Comparison of ENCODE assay signal across 13 cellular contexts in the genomic region with DNA sequence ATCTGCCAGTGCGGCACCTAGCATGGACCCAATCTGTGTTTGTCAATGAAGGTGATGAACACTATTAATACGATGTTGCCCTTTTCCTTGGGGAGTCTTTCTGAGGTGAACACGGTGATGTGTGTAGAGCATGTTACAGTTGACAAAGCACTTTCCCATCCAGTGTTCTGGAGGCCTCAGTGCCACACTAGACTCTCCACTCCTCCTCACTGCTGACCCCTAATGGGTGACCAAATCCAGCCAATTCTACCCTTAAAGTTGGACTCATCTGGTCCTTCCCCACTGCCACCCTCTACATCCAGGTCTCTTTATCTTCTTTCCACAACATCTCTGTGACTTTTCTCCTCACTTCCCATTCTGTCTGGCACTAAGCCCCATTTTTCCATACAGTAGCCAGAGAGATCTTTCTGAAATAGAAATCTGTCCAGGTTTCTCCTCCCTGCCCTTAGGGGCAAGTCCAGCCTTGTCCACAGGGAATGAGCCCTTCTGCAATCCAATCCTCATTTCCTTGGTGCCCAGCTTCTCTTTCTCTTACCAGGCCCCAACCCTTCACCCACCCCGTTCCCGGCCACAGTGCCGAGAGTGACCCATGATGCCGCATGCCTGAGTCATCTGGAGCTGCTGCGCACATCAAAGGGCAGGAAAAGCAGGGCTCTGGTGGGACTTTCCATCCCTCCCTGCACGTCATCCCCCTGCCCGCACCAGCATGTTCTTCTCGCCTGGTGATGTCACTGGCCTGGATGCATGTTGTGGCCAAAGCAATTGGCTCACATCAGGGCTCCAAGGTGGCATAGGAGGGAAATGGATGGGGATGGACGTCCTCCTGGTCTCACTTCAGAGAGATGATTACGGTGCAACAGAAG.
DNase-seq lines count a peak whose midpoint lies in the region; ATAC-seq and TF ChIP-seq lines count a peak whose summit lies in the region.
"Had no signal": no experiment of that assay in that cellular context is flagged by ENCODE, and none has a peak within 500 bp of the region (broad histone marks: within the 10 kb centered on the region; RNA-seq: fewer than 3 reads in every experiment).

No MANE protein-coding gene starts in this region.

- no peak for ATAC-seq in GM19452 (IDR thresholded peaks at IDR 0.05; ENCODE audit: unreplicated experiment)
- no peak for ATAC-seq in activated naive CD4-positive, alpha-beta T cell treated with anti-CD3 and anti-CD28 coated beads, Interleukin-2, amount 50 U/mL, for 72 hours
- ATAC-seq: gastroesophageal sphincter had no signal

- no peaks in the 10 kb centered on the region for H4K20me1 ChIP-seq in mammary epithelial cell (ENCODE audit: insufficient read depth, low read length)

- no peak overlapping the region for H4K91ac ChIP-seq in mesenchymal stem cell (ENCODE audit: low read length)

- intact Hi-C loops in mammary epithelial cell (cut with micrococcal nuclease) = loop anchor here (2.0 to 5.0 kb wide), 4 partner anchors 31 to 106 kb away; no protein-coding TSS in a partner anchor

- dilution Hi-C loops in mammary epithelial cell (cut with HindIII; ENCODE audit: low sequenced_read_pairs) = no loop called here

- no peaks in the 10 kb centered on the region for H3K36me3 ChIP-seq in mammary epithelial cell (ENCODE audit: insufficient read depth, low read length)
- no peaks in the 10 kb centered on the region for H3K36me3 ChIP-seq in mesenchymal stem cell (ENCODE audit: control insufficient read depth in 1 of 2, insufficient read depth in 2 of 2, low read depth in 1 of 2, low read length in 2 of 2)
- H3K36me3 ChIP-seq: gastroesophageal sphincter, WERI-Rb-1 had no signal

- H3K18ac ChIP-seq in mesenchymal stem cell (ENCODE audit: low read depth in 1 of 2, low read length in 2 of 2) = no peak overlapping the region

- H3K4ac ChIP-seq in mesenchymal stem cell (ENCODE audit: low read depth in 1 of 2, low read length in 2 of 2) = no peak overlapping the region

- H3K27me3 ChIP-seq in mammary epithelial cell (ENCODE audit: insufficient read depth, low read length) (no peaks in the 10 kb centered on the region), mesenchymal stem cell (ENCODE audit: control insufficient read depth in 1 of 2, insufficient read depth in 1 of 2, low read length in 2 of 2) (peaks cover 0 to 52% of the 10 kb centered on the region in 2 experiments)

- H3K79me1 ChIP-seq in mesenchymal stem cell (replicated peaks; ENCODE audit: low read length, poor library complexity, severe bottlenecking) = no peaks in the 10 kb centered on the region

- CTCF ChIA-PET in mammary epithelial cell (lab: Charles Lee; ENCODE audit: low non-redundant PET) = interaction anchor here (0.8 kb wide), 1 partner anchor 72 kb away, joined by 6 read pairs; no protein-coding TSS in a partner anchor

- no peak overlapping the region for H3K4me3 ChIP-seq in mammary epithelial cell (replicated peaks in 1 of 3; ENCODE audit: insufficient read depth in 1 of 3, low read depth in 2 of 3, low read length in 3 of 3)
- no peak overlapping the region for H3K4me3 ChIP-seq in mesenchymal stem cell (ENCODE audit: insufficient read depth in 1 of 2, low read depth in 1 of 2, low read length in 2 of 2)
- H3K4me3 ChIP-seq: gastroesophageal sphincter had no signal

- WGBS in mammary epithelial cell (ENCODE audit: low coverage, missing lambda C conversion rate) = 31% methylated on average over 10 of the region's 13 CpGs
- 91% methylated on average over 13 of the region's 13 CpGs for WGBS in mesenchymal stem cell

- no peak overlapping the region for H3K23ac ChIP-seq in mesenchymal stem cell (ENCODE audit: low read length in 2 of 2)

- no peaks in the 10 kb centered on the region for H3K9me3 Mint-ChIP-seq in activated naive CD4-positive, alpha-beta T cell treated with anti-CD3 and anti-CD28 coated beads, Interleukin-2, amount 50 U/mL, for 72 hours
- H3K9me3 Mint-ChIP-seq: activated T-cell treated with anti-CD3 and anti-CD28 coated beads, Interleukin-2, amount 50 U/mL, for 72 hours had no signal

- no peaks in the 10 kb centered on the region for H3K36me3 Mint-ChIP-seq in activated naive CD4-positive, alpha-beta T cell treated with anti-CD3 and anti-CD28 coated beads, Interleukin-2, amount 50 U/mL, for 72 hours

- TF ChIP-seq CTCF in mammary epithelial cell (conservative IDR thresholded peaks at IDR 0.05 in 1 of 2, IDR thresholded peaks at IDR 0.05 in 1 of 2; ENCODE audit: extremely low read depth in 1 of 2, insufficient read depth in 1 of 2, low read depth in 1 of 2, low read length in 2 of 2) = no peak

- BruUV-seq in mammary epithelial cell (replicated peaks; lab: Mats Ljungman, UMichigan) = TSS peak; percentile 92

- peaks cover 40% of the 10 kb centered on the region for H3K4me1 ChIP-seq in mammary epithelial cell (ENCODE audit: insufficient read depth, low read length)
- H3K4me1 ChIP-seq in mesenchymal stem cell (ENCODE audit: control insufficient read depth, insufficient read depth, low read depth, low read length) = peaks cover 7% of the 10 kb centered on the region
- H3K4me1 ChIP-seq: gastroesophageal sphincter had no signal

- in situ Hi-C loops in Caki2 (cut with HindIII; ENCODE audit: low pct_unique_long_range_greater_than_20kb, low sequenced_read_pairs) (no loop called here), mammary epithelial cell (cut with MboI; ENCODE audit: low sequenced_read_pairs in 2 of 2) (no loop called here)

- H3K9ac ChIP-seq in mammary epithelial cell (ENCODE audit: insufficient read depth, low read length) (peak overlapping the region; percentile 44), mesenchymal stem cell (ENCODE audit: low read length) (no peak overlapping the region)

- H2AFZ ChIP-seq in mammary epithelial cell (ENCODE audit: low read depth, low read length) (peak overlapping the region; percentile 58), mesenchymal stem cell (ENCODE audit: low read depth, low read length) (no peak overlapping the region)

- peak overlapping the region; percentile 27 for H3K4me2 ChIP-seq in mammary epithelial cell (ENCODE audit: insufficient read depth, low read depth, low read length)
- H3K4me2 ChIP-seq in mesenchymal stem cell (ENCODE audit: low read length, poor library complexity, severe bottlenecking) = no peak overlapping the region

- peak overlapping the region; percentile 49 for H2AK5ac ChIP-seq in mesenchymal stem cell (ENCODE audit: low read length, severe bottlenecking)

- H2BK15ac ChIP-seq in mesenchymal stem cell (ENCODE audit: low read depth, poor library complexity, severe bottlenecking) = no peak overlapping the region

- H4K8ac ChIP-seq in mesenchymal stem cell (ENCODE audit: low read length) = no peak overlapping the region

- peak; percentile 70 for DNase-seq in Caki2 (ENCODE audit: low read depth)
- DNase-seq in HS-5 (ENCODE audit: low read depth) = peak; percentile 22
- peak; percentile 100 for DNase-seq in mammary epithelial cell
- DNase-seq in mesenchymal stem cell = peak; percentile 57
- DNase-seq in LoVo (ENCODE audit: low spot score) = no peak
- no peak for DNase-seq in NCI-H774 (lab: John Stamatoyannopoulos, UW)
- no peak for DNase-seq in activated naive CD4-positive, alpha-beta T cell treated with anti-CD3 and anti-CD28 coated beads, Interleukin-2, amount 50 U/mL, for 72 hours (ENCODE audit: low spot score in 2 of 2)
- DNase-seq: NCI-H2227 treated with DMSO at 0.1 percent for 48 hours, nucleus accumbens, WERI-Rb-1 had no signal

- peak overlapping the region; percentile 88 for H3K27ac ChIP-seq in mammary epithelial cell (ENCODE audit: insufficient read depth, low read depth, low read length)
- no peak overlapping the region for H3K27ac ChIP-seq in mesenchymal stem cell (ENCODE audit: low read length, poor library complexity, severe bottlenecking)
- H3K27ac ChIP-seq: gastroesophageal sphincter, WERI-Rb-1 had no signal

- H2BK120ac ChIP-seq in mesenchymal stem cell (ENCODE audit: low read depth, low read length) = no peak overlapping the region

- H2BK5ac ChIP-seq in mesenchymal stem cell (ENCODE audit: low read depth, low read length, poor library complexity, severe bottlenecking) = no peak overlapping the region

- no peaks in the 10 kb centered on the region for H3K79me2 ChIP-seq in mammary epithelial cell (ENCODE audit: insufficient read depth, low read length)

- no peak overlapping the region for H3K14ac ChIP-seq in mesenchymal stem cell (ENCODE audit: low read length in 2 of 2)

- H3K9me3 ChIP-seq in mammary epithelial cell (replicated peaks; ENCODE audit: insufficient read depth, low read length) (no peaks in the 10 kb centered on the region), mesenchymal stem cell (ENCODE audit: control insufficient read depth, low read length) (no peaks in the 10 kb centered on the region)
- H3K9me3 ChIP-seq: gastroesophageal sphincter had no signal

- H3K27ac Mint-ChIP-seq in activated naive CD4-positive, alpha-beta T cell treated with anti-CD3 and anti-CD28 coated beads, Interleukin-2, amount 50 U/mL, for 72 hours = peak overlapping the region in 1 of 2 donors; percentile 63
- H3K27ac Mint-ChIP-seq: activated T-cell treated with anti-CD3 and anti-CD28 coated beads, Interleukin-2, amount 50 U/mL, for 72 hours had no signal

- no peak overlapping the region for H2BK12ac ChIP-seq in mesenchymal stem cell (ENCODE audit: low read length in 2 of 2)

Comparison
In these comparisons a context has a peak if more than half of its experiments do, and no peak if none do; other contexts are left out.
1. DNase-seq: peak in Caki2 (single experiment), HS-5 (single experiment), mammary epithelial cell (single experiment) and mesenchymal stem cell (single experiment); none in LoVo (single experiment), NCI-H774 (single experiment) and activated naive CD4-positive, alpha-beta T cell treated with anti-CD3 and anti-CD28 coated beads, Interleukin-2, amount 50 U/mL, for 72 hours (0 of 2).